Comparison of ENCODE assay signal across 27 cellular contexts in genomic region chr4:110112056-110112455, GRCh38.
A peak's percentile ranks its signal among the peaks of the same experiment; 100 is the strongest.
DNase-seq lines count a peak whose midpoint lies in the region; ATAC-seq, FAIRE-seq and TF ChIP-seq lines count a peak whose summit lies in the region.
"Had no signal": no experiment of that assay in that cellular context is flagged by ENCODE, and none has a peak within 500 bp of the region (broad histone marks: within the 10 kb centered on the region; RNA-seq: fewer than 3 reads in every experiment).

No MANE protein-coding gene starts in this region.

- ATAC-seq in upper lobe of right lung: no peak
- ATAC-seq: A549; CD8-positive, alpha-beta T cell; GM12878 had no signal

- H3K4me2 ChIP-seq in H9 (ENCODE audit: insufficient read depth, insufficient read length, low read length): no peak overlapping the region
- H3K4me2 ChIP-seq in hepatocyte: no peak overlapping the region
- H3K4me2 ChIP-seq: A549; BLaER1 treated with 17β-estradiol and CSF1 and Interleukin-3, amounts not matched to agents 10 nM and 100 nM had no signal

- no peak overlapping the region for H2BK20ac ChIP-seq in H9 (ENCODE audit: low read depth, low read length, poor library complexity, severe bottlenecking)

- H3K14ac ChIP-seq in H9 (ENCODE audit: insufficient read depth, low read length): no peak overlapping the region

- intact Hi-C loops in upper lobe of right lung (cut with DNase I): no loop called here

- H3K36me3 ChIP-seq in upper lobe of right lung (no peaks in the 10 kb centered on the region), hepatocyte (replicated peaks; ENCODE audit: insufficient read depth, low read depth) (no peaks in the 10 kb centered on the region)

- WGBS in H9 (ENCODE audit: extremely low coverage, insufficient read length, low lambda C conversion rate): no CpG with 5 or more reads among the region's 4 CpGs
- 94% methylated on average over 4 of the region's 4 CpGs for WGBS in hepatocyte (ENCODE audit: low lambda C conversion rate, missing lambda C conversion rate)

- DNase-seq in GM19239 (ENCODE audit: insufficient read length, low spot score) (no peak), H9 (no peak), nephron progenitor cell (no peak), progenitor cell of endocrine pancreas (ENCODE audit: low spot score, unreplicated experiment) (no peak), upper lobe of right lung (no peak), hepatocyte (ENCODE audit: low spot score) (no peak), NCI-H2029 (lab: John Stamatoyannopoulos, UW) (no peak)
- DNase-seq: AML-193; Caco-2; Calu3; CD4-positive, alpha-beta T cell; CD8-positive, alpha-beta T cell; DMS 273 treated with DMSO at 0.1 percent for 48 hours; DMS153; DMS53; DMS79; DND-41; EL; GDM1 had no signal

- no peaks in the 10 kb centered on the region for H3K27me3 Mint-ChIP-seq in H9 (ENCODE audit: low read depth)
- H3K27me3 Mint-ChIP-seq in nephron progenitor cell (ENCODE audit: low read depth, poor library complexity): no peaks in the 10 kb centered on the region
- H3K27me3 Mint-ChIP-seq in progenitor cell of endocrine pancreas: no peaks in the 10 kb centered on the region
- H3K27me3 Mint-ChIP-seq: B cell; CD4-positive, alpha-beta T cell had no signal

- no peak overlapping the region for H2AFZ ChIP-seq in H9 (ENCODE audit: low read length)
- H2AFZ ChIP-seq in hepatocyte: no peak overlapping the region

- H4K5ac ChIP-seq in H9 (ENCODE audit: insufficient read length, low read depth, low read length): no peak overlapping the region

- H2BK5ac ChIP-seq in H9 (ENCODE audit: insufficient read length, low read length): no peak overlapping the region

- H3K23ac ChIP-seq in H9 (ENCODE audit: insufficient read length, low read depth, low read length): no peak overlapping the region

- no peak overlapping the region for H4K91ac ChIP-seq in H9 (ENCODE audit: insufficient read length, low read depth, low read length)

- H2AK5ac ChIP-seq in H9 (ENCODE audit: insufficient read length, low read length): no peak overlapping the region

- H2BK15ac ChIP-seq in H9 (ENCODE audit: low read depth, low read length): no peak overlapping the region

- no peak overlapping the region for H3K56ac ChIP-seq in H9 (ENCODE audit: insufficient read length, low read depth, low read length)

- no peaks in the 10 kb centered on the region for H3K9me3 Mint-ChIP-seq in H9
- H3K9me3 Mint-ChIP-seq in nephron progenitor cell: no peaks in the 10 kb centered on the region
- no peaks in the 10 kb centered on the region for H3K9me3 Mint-ChIP-seq in progenitor cell of endocrine pancreas (ENCODE audit: low read depth)
- H3K9me3 Mint-ChIP-seq: CD4-positive, alpha-beta T cell; CD8-positive, alpha-beta T cell had no signal

- peaks cover 4% of the 10 kb centered on the region for H3K79me1 ChIP-seq in H9 (ENCODE audit: insufficient read depth, low read depth, low read length, poor library complexity, severe bottlenecking)

- H3K4me3 Mint-ChIP-seq in H9 (no peak overlapping the region), nephron progenitor cell (no peak overlapping the region), progenitor cell of endocrine pancreas (ENCODE audit: low read depth) (no peak overlapping the region)
- H3K4me3 Mint-ChIP-seq: B cell; CD4-positive, alpha-beta T cell; CD8-positive, alpha-beta T cell had no signal

- H3K23me2 ChIP-seq in H9 (ENCODE audit: insufficient read length, low read depth, low read length, poor library complexity, severe bottlenecking): no peaks in the 10 kb centered on the region

- no peak overlapping the region for H3K9ac ChIP-seq in H9 (ENCODE audit: extremely low read depth, insufficient read length, low read length)
- H3K9ac ChIP-seq: BLaER1 treated with 17β-estradiol and CSF1 and Interleukin-3, amounts not matched to agents 10 nM and 100 nM had no signal

- H4K8ac ChIP-seq in H9 (replicated peaks; ENCODE audit: insufficient read length, low read depth, low read length): no peak overlapping the region

- H4K20me1 ChIP-seq in H9 (ENCODE audit: control insufficient read depth, insufficient read depth, insufficient read length) (no peaks in the 10 kb centered on the region), hepatocyte (ENCODE audit: insufficient read depth, poor library complexity, severe bottlenecking) (no peaks in the 10 kb centered on the region)
- H4K20me1 ChIP-seq: BLaER1 treated with 17β-estradiol and CSF1 and Interleukin-3, amounts not matched to agents 10 nM and 100 nM had no signal

- H3K4me3 ChIP-seq in upper lobe of right lung: no peak overlapping the region
- H3K4me3 ChIP-seq in hepatocyte: no peak overlapping the region
- H3K4me3 ChIP-seq: A549; BLaER1 treated with 17β-estradiol and CSF1 and Interleukin-3, amounts not matched to agents 10 nM and 100 nM; GM12878 had no signal

- no peak overlapping the region for H2BK120ac ChIP-seq in H9 (ENCODE audit: low read depth, low read length, poor library complexity, severe bottlenecking)

- H3K9me3 ChIP-seq in H9 (ENCODE audit: control insufficient read depth, low read depth, low read length): no peaks in the 10 kb centered on the region
- no peaks in the 10 kb centered on the region for H3K9me3 ChIP-seq in upper lobe of right lung
- no peaks in the 10 kb centered on the region for H3K9me3 ChIP-seq in hepatocyte (ENCODE audit: low read depth)
- H3K9me3 ChIP-seq: A549, Caco-2 had no signal

- no peak overlapping the region for H3K18ac ChIP-seq in H9 (ENCODE audit: insufficient read length, low read depth, low read length)

- H3K9me2 ChIP-seq in hepatocyte (replicated peaks; ENCODE audit: insufficient read depth): no peaks in the 10 kb centered on the region

- H3K79me2 ChIP-seq in H9 (ENCODE audit: insufficient read depth, low read length) (no peaks in the 10 kb centered on the region; the same call in 1 of the 2 replicates), hepatocyte (peaks cover 7% of the 10 kb centered on the region)

- TF ChIP-seq CTCF in H9 (conservative IDR thresholded peaks at IDR 0.05): no peak
- no peak for TF ChIP-seq CTCF in nephron progenitor cell (IDR thresholded peaks at IDR 0.05)
- no peak for TF ChIP-seq CTCF in progenitor cell of endocrine pancreas (IDR thresholded peaks at IDR 0.05; ENCODE audit: unreplicated experiment)
- no peak for TF ChIP-seq CTCF in upper lobe of right lung (IDR thresholded peaks at IDR 0.05)
- no peak for TF ChIP-seq CTCF in hepatocyte (IDR thresholded peaks at IDR 0.05; ENCODE audit: poor library complexity)

- no peaks in the 10 kb centered on the region for H3K27me3 ChIP-seq in H9 (ENCODE audit: insufficient read depth, low read length)
- H3K27me3 ChIP-seq in upper lobe of right lung: no peaks in the 10 kb centered on the region
- H3K27me3 ChIP-seq in hepatocyte: no peaks in the 10 kb centered on the region
- H3K27me3 ChIP-seq: BLaER1 treated with 17β-estradiol and CSF1 and Interleukin-3, amounts not matched to agents 10 nM and 100 nM had no signal

- no peak overlapping the region for H3T11ph ChIP-seq in H9 (ENCODE audit: low read length)

- peak overlapping the region; percentile 1 to 26 (median 19); a peak in 5 of 7 replicates for H3K27ac Mint-ChIP-seq in H9
- H3K27ac Mint-ChIP-seq in nephron progenitor cell: peak overlapping the region; percentile 55
- peak overlapping the region; percentile 40 for H3K27ac Mint-ChIP-seq in progenitor cell of endocrine pancreas
- H3K27ac Mint-ChIP-seq: B cell; CD4-positive, alpha-beta T cell; CD8-positive, alpha-beta T cell had no signal

- H3K27ac ChIP-seq in H9 (ENCODE audit: insufficient read length, low read depth, low read length) (no peak overlapping the region), upper lobe of right lung (no peak overlapping the region), hepatocyte (no peak overlapping the region)
- H3K27ac ChIP-seq: 22Rv1; A549; BLaER1 treated with 17β-estradiol and CSF1 and Interleukin-3, amounts not matched to agents 10 nM and 100 nM; C4-2B had no signal

- FAIRE-seq in GM19239 (lab: Jason Lieb, UNC): peak; percentile 11
- FAIRE-seq: A549, GM12878, GM12892, GM18507 had no signal

- peaks cover 43 to 44% of the 10 kb centered on the region in 2 experiments for H3K4me1 Mint-ChIP-seq in H9
- H3K4me1 Mint-ChIP-seq in nephron progenitor cell: no peaks in the 10 kb centered on the region
- peaks cover 3% of the 10 kb centered on the region for H3K4me1 Mint-ChIP-seq in progenitor cell of endocrine pancreas (ENCODE audit: low read depth)

- peaks cover 5 to 12% (median 6%) of the 10 kb centered on the region in 3 experiments; a peak in 6 of 7 replicates for H3K36me3 Mint-ChIP-seq in H9 (ENCODE audit: insufficient read depth in 1 of 3, low read depth in 3 of 3)
- H3K36me3 Mint-ChIP-seq in nephron progenitor cell (ENCODE audit: low read depth): peaks cover 49% of the 10 kb centered on the region
- no peaks in the 10 kb centered on the region for H3K36me3 Mint-ChIP-seq in progenitor cell of endocrine pancreas (ENCODE audit: insufficient read depth)
- H3K36me3 Mint-ChIP-seq: CD8-positive, alpha-beta T cell had no signal

- H3K4me1 ChIP-seq in H9 (ENCODE audit: insufficient read depth, low read length) (peaks cover 2% of the 10 kb centered on the region; the same call in 1 of the 2 replicates), upper lobe of right lung (peaks cover 14% of the 10 kb centered on the region), hepatocyte (ENCODE audit: insufficient read depth) (peaks cover 16% of the 10 kb centered on the region)

- no peak overlapping the region for H3K4ac ChIP-seq in H9 (ENCODE audit: low read depth, low read length)

- no peak overlapping the region for H2BK12ac ChIP-seq in H9 (ENCODE audit: insufficient read length, low read depth, low read length)
